Comparison of ENCODE assay signal across 8 cellular contexts in the genomic region with DNA sequence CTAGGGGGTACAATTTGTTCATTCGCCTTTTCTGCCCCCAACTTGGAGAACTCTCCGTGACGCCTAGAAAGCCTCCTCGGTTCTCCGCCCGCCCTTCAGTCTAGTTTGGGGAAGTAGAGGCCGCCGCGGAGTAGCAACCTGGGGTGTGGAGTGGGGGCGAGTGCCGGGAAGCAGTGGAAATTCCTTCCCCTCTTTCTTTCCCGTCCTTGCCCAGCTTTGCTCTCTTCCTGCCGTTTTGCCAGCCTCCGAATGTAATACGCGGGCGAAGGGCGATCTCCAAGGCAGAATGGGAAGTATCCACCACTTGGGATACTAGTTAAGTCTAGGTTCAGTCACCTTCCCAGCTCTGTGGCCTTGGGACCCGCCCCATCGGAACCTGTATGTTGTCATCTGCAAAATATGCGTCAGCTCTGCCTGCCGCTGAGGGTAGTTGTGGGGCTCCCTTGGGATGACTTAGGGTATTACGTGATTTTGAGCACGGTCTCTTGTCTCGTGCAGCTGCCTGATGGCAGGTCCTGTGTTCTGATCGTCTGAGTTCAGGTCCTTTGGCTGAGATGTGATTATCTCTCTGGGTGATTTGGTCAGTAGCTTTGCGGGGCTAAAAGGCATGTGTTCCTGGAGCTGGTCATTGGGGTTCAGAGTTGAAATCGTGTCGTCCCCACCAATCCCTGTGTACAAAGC. TPM values are rescaled to one million over a fixed set of nuclear protein-coding genes. Genes with fewer than 3 reads are reported as not detected.
DNase-seq lines count a peak whose midpoint lies in the region; ATAC-seq and TF ChIP-seq lines count a peak whose summit lies in the region.

No MANE protein-coding gene starts in this region.

- H2BK120ac ChIP-seq in H9 (ENCODE audit: low read depth, low read length, poor library complexity, severe bottlenecking): no peak overlapping the region

- peaks cover 21% of the 10 kb centered on the region for H3K23me2 ChIP-seq in H9 (ENCODE audit: insufficient read length, low read depth, low read length, poor library complexity, severe bottlenecking)

- peak overlapping the region; percentile 85 for H3K14ac ChIP-seq in H9 (ENCODE audit: insufficient read depth, low read length)

- peak overlapping the region; percentile 69 to 83 (median 79); a peak in 5 of 7 replicates for H3K27ac Mint-ChIP-seq in H9
- peak overlapping the region; percentile 91 for H3K27ac Mint-ChIP-seq in activated naive CD8-positive, alpha-beta T cell treated with anti-CD3 and anti-CD28 coated beads, Interleukin-2, amount 10 ng/mL, durations not matched to agents 7 days and 5 days

- H2BK20ac ChIP-seq in H9 (ENCODE audit: low read depth, low read length, poor library complexity, severe bottlenecking): no peak overlapping the region

- no peak overlapping the region for H2AK5ac ChIP-seq in H9 (ENCODE audit: insufficient read length, low read length)

- no peaks in the 10 kb centered on the region for H4K20me1 ChIP-seq in H9 (ENCODE audit: control insufficient read depth, insufficient read depth, insufficient read length)

- H4K5ac ChIP-seq in H9 (ENCODE audit: insufficient read length, low read depth, low read length): no peak overlapping the region

- H4K8ac ChIP-seq in H9 (replicated peaks; ENCODE audit: insufficient read length, low read depth, low read length): no peak overlapping the region

- POLR2A ChIA-PET in activated naive CD8-positive, alpha-beta T cell treated with anti-CD3 and anti-CD28 coated beads, Interleukin-2, amount 10 ng/mL, durations not matched to agents 7 days and 5 days (lab: Charles Lee): interaction anchor here (1.3 to 2.0 kb wide), 2 partner anchors 9 to 365 kb away, joined by 4 to 6 read pairs; partner anchors contain the start of genes GIN1 and PPIP5K2

- no peak overlapping the region for H3K4ac ChIP-seq in H9 (ENCODE audit: low read depth, low read length)

- H3K9me3 Mint-ChIP-seq in H9: no peaks in the 10 kb centered on the region; a peak in 2 of 5 replicates
- H3K9me3 Mint-ChIP-seq in activated naive CD8-positive, alpha-beta T cell treated with anti-CD3 and anti-CD28 coated beads, Interleukin-2, amount 10 ng/mL, durations not matched to agents 7 days and 5 days: no peaks in the 10 kb centered on the region

- H3K18ac ChIP-seq in H9 (ENCODE audit: insufficient read length, low read depth, low read length): peak overlapping the region; percentile 40

- H2BK5ac ChIP-seq in H9 (ENCODE audit: insufficient read length, low read length): no peak overlapping the region

- H2BK12ac ChIP-seq in H9 (ENCODE audit: insufficient read length, low read depth, low read length): no peak overlapping the region

- H3K56ac ChIP-seq in H9 (ENCODE audit: insufficient read length, low read depth, low read length): no peak overlapping the region

- H3K4me1 ChIP-seq in H9 (ENCODE audit: insufficient read depth, low read length): 0 out of 2 replicates have a peak, but pooled peaks cover 6% of the 10 kb centered on the region

- H3K27ac ChIP-seq in H9 (ENCODE audit: insufficient read length, low read depth, low read length): no peak overlapping the region

- peaks cover 30% of the 10 kb centered on the region for H3K27me3 Mint-ChIP-seq in H9 (ENCODE audit: low read depth)
- peaks cover 6% of the 10 kb centered on the region for H3K27me3 Mint-ChIP-seq in activated naive CD8-positive, alpha-beta T cell treated with anti-CD3 and anti-CD28 coated beads, Interleukin-2, amount 10 ng/mL, durations not matched to agents 7 days and 5 days

- no peaks in the 10 kb centered on the region for H3K9me3 ChIP-seq in H9 (ENCODE audit: control insufficient read depth, low read depth, low read length)

- H3K4me2 ChIP-seq in H9 (ENCODE audit: insufficient read depth, insufficient read length, low read length): peak overlapping the region; percentile 84

- H4K91ac ChIP-seq in H9 (ENCODE audit: insufficient read length, low read depth, low read length): no peak overlapping the region

- no peaks in the 10 kb centered on the region for H3K79me2 ChIP-seq in H9 (ENCODE audit: insufficient read depth, low read length)

- H3K4me3 Mint-ChIP-seq in H9: peak overlapping the region; percentile 89 to 93
- peak overlapping the region; percentile 95 for H3K4me3 Mint-ChIP-seq in activated naive CD8-positive, alpha-beta T cell treated with anti-CD3 and anti-CD28 coated beads, Interleukin-2, amount 10 ng/mL, durations not matched to agents 7 days and 5 days

- H3K79me1 ChIP-seq in H9 (ENCODE audit: insufficient read depth, low read depth, low read length, poor library complexity, severe bottlenecking): no peaks in the 10 kb centered on the region

- WGBS in H9 (ENCODE audit: extremely low coverage, insufficient read length, low lambda C conversion rate): no CpG with 5 or more reads among the region's 29 CpGs

- H3K23ac ChIP-seq in H9 (ENCODE audit: insufficient read length, low read depth, low read length): no peak overlapping the region

- no peak overlapping the region for H2AFZ ChIP-seq in H9 (ENCODE audit: low read length)

- intact Hi-C loops in left ventricle myocardium superior (cut with micrococcal nuclease): no loop called here

- ATAC-seq in activated naive CD8-positive, alpha-beta T cell treated with anti-CD3 and anti-CD28 coated beads, Interleukin-2, amount 10 ng/mL, durations not matched to agents 7 days and 5 days (ENCODE audit: low read depth): peak; percentile 62
- peak; percentile 72 for ATAC-seq in left ventricle myocardium superior

- 0 out of 2 replicates have a peak overlapping the region, but pooled peaks have one; percentile 30 for H2BK15ac ChIP-seq in H9 (ENCODE audit: low read depth, low read length)

- peak overlapping the region; percentile 76 for H3K9ac ChIP-seq in H9 (ENCODE audit: extremely low read depth, insufficient read length, low read length)

- H3K4me1 Mint-ChIP-seq in H9: peaks cover 25% of the 10 kb centered on the region in 2 experiments
- peaks cover 26% of the 10 kb centered on the region for H3K4me1 Mint-ChIP-seq in activated naive CD8-positive, alpha-beta T cell treated with anti-CD3 and anti-CD28 coated beads, Interleukin-2, amount 10 ng/mL, durations not matched to agents 7 days and 5 days

- H3T11ph ChIP-seq in H9 (ENCODE audit: low read length): no peak overlapping the region

- DNase-seq in GM04503 (ENCODE audit: low read depth): peak; percentile 56
- peak; percentile 75 for DNase-seq in H9
- peak; percentile 94 for DNase-seq in M059J (ENCODE audit: low read depth)
- peak; percentile 61 for DNase-seq in SKM-1 (lab: John Stamatoyannopoulos, UW; ENCODE audit: unreplicated experiment)
- DNase-seq in activated naive CD8-positive, alpha-beta T cell treated with anti-CD3 and anti-CD28 coated beads, Interleukin-2, amount 10 ng/mL, durations not matched to agents 7 days and 5 days: peak; percentile 53
- DNase-seq in left ventricle myocardium superior: peak; percentile 57
- DNase-seq in renal cortical epithelial cell (ENCODE audit: low read depth): peak; percentile 66
- no peak for DNase-seq in foreskin melanocyte

- H3K27me3 ChIP-seq in H9 (ENCODE audit: insufficient read depth, low read length): no peaks in the 10 kb centered on the region; the same call in 1 of the 2 replicates

- peaks cover 2 to 13% (median 5%) of the 10 kb centered on the region in 3 experiments; a peak in 4 of 7 replicates for H3K36me3 Mint-ChIP-seq in H9 (ENCODE audit: insufficient read depth in 1 of 3, low read depth in 3 of 3)
- H3K36me3 Mint-ChIP-seq in activated naive CD8-positive, alpha-beta T cell treated with anti-CD3 and anti-CD28 coated beads, Interleukin-2, amount 10 ng/mL, durations not matched to agents 7 days and 5 days: peaks cover 1% of the 10 kb centered on the region

- no peak for TF ChIP-seq CTCF in H9 (conservative IDR thresholded peaks at IDR 0.05)

RNA-seq across cellular contexts. Expression of gene PAM, which starts 0.7 kb away (rescaled TPM):
- total RNA-seq in H9 (2021): 31.5 and 34.9 TPM in 2 replicates
- 244 and 360 TPM in 2 replicates for total RNA-seq in M059J (2014; rRNA removed; shearing (Covaris generic))
- 10 to 100 TPM; 28.5 to 31.2 TPM for total RNA-seq in activated naive CD8-positive, alpha-beta T cell treated with anti-CD3 and anti-CD28 coated beads, Interleukin-2, amount 10 ng/mL, durations not matched to agents 7 days and 5 days
- total RNA-seq in left ventricle myocardium superior: 1,055 TPM
- total RNA-seq in renal cortical epithelial cell: 405 and 963 TPM in 2 replicates
